In the genomic region with DNA sequence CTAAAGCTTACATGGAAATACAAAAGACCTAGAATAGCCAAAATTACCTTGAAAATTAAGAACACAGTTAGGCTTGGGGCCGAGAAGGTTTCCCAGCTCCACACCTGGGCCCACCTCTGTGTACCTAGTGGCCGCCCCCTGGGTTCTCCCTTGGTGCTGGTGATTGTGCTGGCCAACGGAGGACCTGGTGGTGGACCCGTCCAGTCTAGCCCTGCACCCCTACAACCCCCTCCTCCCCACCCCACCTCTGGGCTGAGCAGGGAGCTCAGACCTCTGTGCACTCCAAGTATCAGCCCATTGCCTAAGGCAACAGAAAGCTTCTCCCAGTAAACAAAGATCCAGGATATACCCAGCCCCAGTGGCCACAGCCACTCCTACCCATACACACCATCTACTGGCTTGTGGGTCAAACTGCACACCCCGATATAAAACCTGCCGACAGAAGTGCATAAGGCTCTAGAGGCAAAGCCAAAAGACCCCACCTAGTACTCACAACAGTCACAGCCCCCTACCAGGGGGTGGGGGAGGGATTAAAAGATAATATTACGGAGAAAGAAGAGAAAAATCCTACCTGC, we compare ENCODE assay signal across 11 cellular contexts.
DNase-seq lines count a peak whose midpoint lies in the region; ATAC-seq, FAIRE-seq and TF ChIP-seq lines count a peak whose summit lies in the region.
"Had no signal": no experiment of that assay in that cellular context is flagged by ENCODE, and none has a peak within 500 bp of the region (broad histone marks: within the 10 kb centered on the region; RNA-seq: fewer than 3 reads in every experiment).

No MANE protein-coding gene starts in this region.

- no peak overlapping the region for H2BK12ac ChIP-seq in mesenchymal stem cell (ENCODE audit: low read length in 2 of 2)

- H2BK5ac ChIP-seq in mesenchymal stem cell (ENCODE audit: low read depth, low read length, poor library complexity, severe bottlenecking), result no peak overlapping the region

- no peak overlapping the region for H3K4ac ChIP-seq in mesenchymal stem cell (ENCODE audit: low read depth in 1 of 2, low read length in 2 of 2)

- peak; percentile 35 for DNase-seq in COR-L47 (lab: John Stamatoyannopoulos, UW)
- DNase-seq in HTR-8/SVneo (ENCODE audit: insufficient read length, low spot score), result peak; percentile 38
- DNase-seq in brain microvascular endothelial cell, result no peak
- DNase-seq in mesenchymal stem cell, result peak; percentile 36
- DNase-seq in H4 (ENCODE audit: low spot score), result no peak
- no peak for DNase-seq in activated CD8-positive, alpha-beta memory T cell treated with anti-CD3 and anti-CD28 coated beads, Interleukin-2, amount 50 U/mL, for 48 hours
- DNase-seq: activated T-cell treated with anti-CD3 and anti-CD28 coated beads, Interleukin-2, amount 50 U/mL, for 1 hour; KBM-7 had no signal

- H3K18ac ChIP-seq in mesenchymal stem cell (ENCODE audit: low read depth in 1 of 2, low read length in 2 of 2), result no peak overlapping the region

- in situ Hi-C loops in brain microvascular endothelial cell (cut with HindIII; ENCODE audit: low pct_ligation_motif_present, low sequenced_read_pairs), result no loop called here

- H3K36me3 ChIP-seq in brain microvascular endothelial cell (replicated peaks) (no peaks in the 10 kb centered on the region), mesenchymal stem cell (ENCODE audit: control insufficient read depth in 1 of 2, insufficient read depth in 2 of 2, low read depth in 1 of 2, low read length in 2 of 2) (peaks cover 0 to 11% of the 10 kb centered on the region in 2 experiments)

- peaks cover 13% of the 10 kb centered on the region for H3K4me1 ChIP-seq in mesenchymal stem cell (ENCODE audit: control insufficient read depth, insufficient read depth, low read depth, low read length)

- H3K9me3 ChIP-seq in mesenchymal stem cell (ENCODE audit: control insufficient read depth, low read length), result peaks cover 10% of the 10 kb centered on the region

- ATAC-seq in GM18511 (IDR thresholded peaks at IDR 0.05; ENCODE audit: unreplicated experiment), result no peak
- no peak for ATAC-seq in HG03097 (IDR thresholded peaks at IDR 0.05; ENCODE audit: low FRiP score, unreplicated experiment)

- H4K91ac ChIP-seq in mesenchymal stem cell (ENCODE audit: low read length), result no peak overlapping the region

- H3K14ac ChIP-seq in mesenchymal stem cell (ENCODE audit: low read length in 2 of 2), result no peak overlapping the region

- H2BK15ac ChIP-seq in mesenchymal stem cell (ENCODE audit: low read depth, poor library complexity, severe bottlenecking), result no peak overlapping the region

- H3K27me3 ChIP-seq in brain microvascular endothelial cell (replicated peaks) (no peaks in the 10 kb centered on the region), mesenchymal stem cell (ENCODE audit: control insufficient read depth in 1 of 2, insufficient read depth in 1 of 2, low read length in 2 of 2) (no peaks in the 10 kb centered on the region)

- no peak overlapping the region for H4K8ac ChIP-seq in mesenchymal stem cell (ENCODE audit: low read length)

- H3K23ac ChIP-seq in mesenchymal stem cell (ENCODE audit: low read length in 2 of 2), result no peak overlapping the region

- WGBS in mesenchymal stem cell, result 94% methylated on average over 4 of the region's 7 CpGs

- H3K79me1 ChIP-seq in mesenchymal stem cell (replicated peaks; ENCODE audit: low read length, poor library complexity, severe bottlenecking), result peaks cover 5% of the 10 kb centered on the region

- H3K9ac ChIP-seq in mesenchymal stem cell (ENCODE audit: low read length), result no peak overlapping the region

- H3K4me3 ChIP-seq in brain microvascular endothelial cell (ENCODE audit: low read depth, low read length), result no peak overlapping the region
- no peak overlapping the region for H3K4me3 ChIP-seq in mesenchymal stem cell (ENCODE audit: insufficient read depth in 1 of 2, low read depth in 1 of 2, low read length in 2 of 2)
- H3K4me3 ChIP-seq: SK-N-MC had no signal

- H3K27ac ChIP-seq in brain microvascular endothelial cell, result no peak overlapping the region
- no peak overlapping the region for H3K27ac ChIP-seq in mesenchymal stem cell (ENCODE audit: low read length, poor library complexity, severe bottlenecking)
- H3K27ac ChIP-seq: SK-N-MC had no signal

- no peak overlapping the region for H2AK5ac ChIP-seq in mesenchymal stem cell (ENCODE audit: low read length, severe bottlenecking)

- H3K4me2 ChIP-seq in mesenchymal stem cell (ENCODE audit: low read length, poor library complexity, severe bottlenecking), result no peak overlapping the region

- no peak overlapping the region for H2AFZ ChIP-seq in mesenchymal stem cell (ENCODE audit: low read depth, low read length)

- H2BK120ac ChIP-seq in mesenchymal stem cell (ENCODE audit: low read depth, low read length), result no peak overlapping the region

- TF ChIP-seq CTCF in brain microvascular endothelial cell (IDR thresholded peaks at IDR 0.05; ENCODE audit: low read depth, low read length, missing control alignments), result peak; percentile 56

- FAIRE-seq in HTR-8/SVneo (lab: Jason Lieb, UNC), result no peak

Comparison
In these comparisons a context has a peak if more than half of its experiments do, and no peak if none do; other contexts are left out.
1. DNase-seq: peak in COR-L47 (single experiment), HTR-8/SVneo (single experiment) and mesenchymal stem cell (single experiment); none in brain microvascular endothelial cell (single experiment), H4 (single experiment) and activated CD8-positive, alpha-beta memory T cell treated with anti-CD3 and anti-CD28 coated beads, Interleukin-2, amount 50 U/mL, for 48 hours (single experiment).